13 cellular contexts compared by ENCODE assay signal in genomic region chr2:37711831-37712230, GRCh38. TPM values are rescaled to one million over a fixed set of nuclear protein-coding genes. Genes with fewer than 3 reads are reported as not detected.
DNase-seq lines count a peak whose midpoint lies in the region; ATAC-seq, FAIRE-seq and TF ChIP-seq lines count a peak whose summit lies in the region.
"Had no signal": no experiment of that assay in that cellular context is flagged by ENCODE, and none has a peak within 500 bp of the region (broad histone marks: within the 10 kb centered on the region; RNA-seq: fewer than 3 reads in every experiment).

No MANE protein-coding gene starts in this region.

- DNase-seq in CD8-positive, alpha-beta memory T cell: no peak
- DNase-seq in IMR-90 (peak; percentile 90), GM12878 (ENCODE audit: low read depth, low spot score) (no peak), GM12891 (ENCODE audit: insufficient read length, low spot score) (no peak), cerebellar cortex (ENCODE audit: low spot score) (no peak), NCI-H510A (lab: John Stamatoyannopoulos, UW) (no peak), GM12892 (ENCODE audit: insufficient read length) (no peak)
- DNase-seq: activated CD4-positive, CD25-positive, alpha-beta regulatory T cell treated with anti-CD3 and anti-CD28 coated beads, Interleukin-2, amount 50 U/mL, for 72 hours; adrenal gland; DMS53; midbrain; NCI-H2081 had no signal

- peak overlapping the region; percentile 6 to 93; a peak in 3 of 4 replicates for H4K8ac ChIP-seq in IMR-90 (ENCODE audit: low read depth in 2 of 2, low read length in 2 of 2)

- WGBS in IMR-90 (ENCODE audit: extremely low coverage in 2 of 2, insufficient read length in 1 of 2), 2 experiments: no CpG with 5 or more reads among the region's 2 CpGs
- WGBS in GM12878 (ENCODE audit: insufficient coverage, insufficient replicate concordance, low lambda C conversion rate, missing lambda C conversion rate): 93% methylated on average over 2 of the region's 2 CpGs
- 100% methylated on average over 1 of the region's 2 CpGs; no CpG with 5 or more reads in 1 of the 2 experiments for WGBS in mesodermal cell (ENCODE audit: insufficient coverage in 2 of 2), 2 experiments

- H2BK5ac ChIP-seq in IMR-90 (ENCODE audit: low read depth, low read length, poor library complexity, severe bottlenecking): peak overlapping the region; percentile 95

- H4K20me1 ChIP-seq in IMR-90 (ENCODE audit: insufficient read depth, low read length) (no peaks in the 10 kb centered on the region), GM12878 (ENCODE audit: control insufficient read depth, insufficient read depth) (no peaks in the 10 kb centered on the region)

- H3K56ac ChIP-seq in IMR-90 (ENCODE audit: extremely low read depth, insufficient read depth, low read length): peak overlapping the region; percentile 96

- H3K9ac ChIP-seq in IMR-90 (ENCODE audit: low read depth, low read length) (peak overlapping the region; percentile 29; the same call in 1 of the 2 replicates), GM12878 (ENCODE audit: control insufficient read depth, insufficient read depth, low read length) (no peak overlapping the region)

- H3K27ac ChIP-seq in CD8-positive, alpha-beta memory T cell (ENCODE audit: low read depth, low read length): no peak overlapping the region
- H3K27ac ChIP-seq in IMR-90 (ENCODE audit: insufficient read depth, low read length): peak overlapping the region; percentile 59
- H3K27ac ChIP-seq in GM12878 (ENCODE audit: control insufficient read depth, insufficient read depth): no peak overlapping the region
- peak overlapping the region; percentile 80 for H3K27ac ChIP-seq in mesodermal cell (ENCODE audit: low read depth, low read length, severe bottlenecking)
- H3K27ac ChIP-seq: adrenal gland had no signal

- H3K36me3 ChIP-seq in CD8-positive, alpha-beta memory T cell (ENCODE audit: insufficient read depth, low read length): no peaks in the 10 kb centered on the region
- H3K36me3 ChIP-seq in IMR-90 (ENCODE audit: control insufficient read depth, insufficient read depth, low read length) (no peaks in the 10 kb centered on the region), GM12878 (ENCODE audit: control insufficient read depth in 2 of 2, insufficient read depth in 2 of 2, low read length in 1 of 2) (no peaks in the 10 kb centered on the region), mesodermal cell (ENCODE audit: control insufficient read depth, insufficient read depth, low read length) (no peaks in the 10 kb centered on the region)
- H3K36me3 ChIP-seq: adrenal gland had no signal

- no peak for TF ChIP-seq EP300 in GM12878 (IDR thresholded peaks at IDR 0.05; ENCODE audit: borderline replicate concordance in 1 of 2, control insufficient read depth in 1 of 2, low read depth in 2 of 2, low read length in 2 of 2)

- H2BK20ac ChIP-seq in IMR-90 (ENCODE audit: low read depth, low read length): peak overlapping the region; percentile 89

- peak overlapping the region; percentile 90 for H3K18ac ChIP-seq in IMR-90 (ENCODE audit: low read depth, low read length)

- ATAC-seq in IMR-90 (ENCODE audit: low read depth): peak; percentile 67
- peak; percentile 32; the same call in 2 of the 3 replicates for ATAC-seq in GM12878

- H3K14ac ChIP-seq in IMR-90 (replicated peaks; ENCODE audit: low read depth, low read length): peak overlapping the region; percentile 81

- H4K5ac ChIP-seq in IMR-90 (ENCODE audit: low read depth, low read length): peak overlapping the region; percentile 80

- H3K36me3 Mint-ChIP-seq in CD8-positive, alpha-beta memory T cell: peaks cover 0 to 6% (median 6%) of the 10 kb centered on the region in 3 donors

- peak overlapping the region; percentile 65 for H2AK5ac ChIP-seq in IMR-90 (ENCODE audit: low read depth, low read length)

- no peaks in the 10 kb centered on the region for H3K79me2 ChIP-seq in GM12878 (ENCODE audit: control insufficient read depth, insufficient read depth, low read length)

- H2AFZ ChIP-seq in IMR-90 (replicated peaks; ENCODE audit: low read length, poor library complexity): no peak overlapping the region
- no peak overlapping the region; the same call in 1 of the 2 replicates for H2AFZ ChIP-seq in GM12878 (ENCODE audit: control insufficient read depth, low read depth, low read length)

- SMC1A ChIA-PET in GM12878 (lab: Charles Lee; ENCODE audit: uncharacterized antibody, unreplicated experiment): interaction anchor here (1.0 to 1.1 kb wide), 2 partner anchors 57 to 108 kb away, joined by 3 to 4 read pairs; no protein-coding TSS in a partner anchor

- in situ Hi-C loops in IMR-90 (cut with MboI; ENCODE audit: low sequenced_read_pairs) (no loop called here), GM12878 (cut with MboI) (no loop called here)

- H3K79me1 ChIP-seq in IMR-90 (ENCODE audit: low read depth in 1 of 2, low read length in 2 of 2): peaks cover 0 to 12% of the 10 kb centered on the region in 2 experiments; a peak in 2 of 4 replicates

- H3K9me3 ChIP-seq in CD8-positive, alpha-beta memory T cell (ENCODE audit: low read length): no peaks in the 10 kb centered on the region
- H3K9me3 ChIP-seq in IMR-90 (ENCODE audit: control insufficient read depth, insufficient read depth, low read length) (no peaks in the 10 kb centered on the region), GM12878 (replicated peaks; ENCODE audit: control insufficient read depth, insufficient read depth, low read length) (no peaks in the 10 kb centered on the region; the same call in 1 of the 3 replicates), mesodermal cell (ENCODE audit: control insufficient read depth, low read length) (no peaks in the 10 kb centered on the region)

- peaks cover 6% of the 10 kb centered on the region for H3K9me1 ChIP-seq in IMR-90 (ENCODE audit: insufficient read depth, low read length)

- no peaks in the 10 kb centered on the region for H3K27me3 Mint-ChIP-seq in CD8-positive, alpha-beta memory T cell

- H3K4ac ChIP-seq in IMR-90 (ENCODE audit: low read depth, low read length): peak overlapping the region; percentile 99

- H3K4me3 ChIP-seq in CD8-positive, alpha-beta memory T cell (ENCODE audit: low read length): no peak overlapping the region
- H3K4me3 ChIP-seq in IMR-90 (ENCODE audit: insufficient read depth, low read depth, low read length) (no peak overlapping the region), GM12878 (no peak overlapping the region), mesodermal cell (ENCODE audit: extremely low read depth, insufficient read depth, low read length, poor library complexity, severe bottlenecking) (no peak overlapping the region)
- H3K4me3 ChIP-seq: adrenal gland had no signal

- peaks cover 27% of the 10 kb centered on the region for H3K4me1 ChIP-seq in CD8-positive, alpha-beta memory T cell (ENCODE audit: insufficient read depth, low read length)
- H3K4me1 ChIP-seq in IMR-90 (ENCODE audit: control insufficient read depth, insufficient read depth, low read length) (peaks cover 11% of the 10 kb centered on the region), GM12878 (ENCODE audit: control insufficient read depth, insufficient read depth, low read length) (peaks cover 18% of the 10 kb centered on the region), mesodermal cell (ENCODE audit: control insufficient read depth, insufficient read depth, low read length, poor library complexity, severe bottlenecking) (peaks cover 28% of the 10 kb centered on the region)
- H3K4me1 ChIP-seq: adrenal gland had no signal

- TF ChIP-seq POLR2A in IMR-90 (IDR thresholded peaks at IDR 0.05; ENCODE audit: low read depth, low read length) (no peak), GM12878 (IDR thresholded peaks at IDR 0.05; ENCODE audit: low read depth, low read length) (no peak), GM12891 (IDR thresholded peaks at IDR 0.05; ENCODE audit: low read depth, low read length) (no peak), GM12892 (IDR thresholded peaks at IDR 0.05; ENCODE audit: low read depth, low read length) (no peak)

- RAD21 ChIA-PET in GM12878 (lab: Charles Lee; ENCODE audit: unreplicated experiment): no interaction called here

- H3K4me3 Mint-ChIP-seq in CD8-positive, alpha-beta memory T cell: peak overlapping the region; percentile 3 to 58 (median 34)

- no peak for FAIRE-seq in GM12878 (lab: Jason Lieb, UNC)
- no peak for FAIRE-seq in GM12891 (lab: Jason Lieb, UNC)
- no peak for FAIRE-seq in GM12892 (lab: Jason Lieb, UNC)

- H2BK15ac ChIP-seq in IMR-90 (ENCODE audit: low read depth, low read length): peak overlapping the region; percentile 13; the same call in 2 of the 3 replicates

- peak overlapping the region; percentile 95 for H4K91ac ChIP-seq in IMR-90 (ENCODE audit: insufficient read depth, low read depth, low read length)

- peaks cover 34 to 54% (median 52%) of the 10 kb centered on the region in 3 donors for H3K4me1 Mint-ChIP-seq in CD8-positive, alpha-beta memory T cell

- peak overlapping the region; percentile 64; the same call in 1 of the 2 replicates for H3K4me2 ChIP-seq in IMR-90 (ENCODE audit: low read depth, low read length)
- H3K4me2 ChIP-seq in GM12878 (ENCODE audit: control insufficient read depth, insufficient read depth): 0 out of 2 replicates have a peak overlapping the region, but pooled peaks have one; percentile 2

- TSS peak; percentile 91 for BruUV-seq in IMR-90 (replicated peaks; lab: Mats Ljungman, UMichigan)
- BruUV-seq in GM12878 (replicated peaks; lab: Mats Ljungman, UMichigan): no TSS peak

- peaks cover 2 to 17% (median 5%) of the 10 kb centered on the region in 5 donors for H3K9me3 Mint-ChIP-seq in CD8-positive, alpha-beta memory T cell

- TF ChIP-seq CTCF in IMR-90 (conservative IDR thresholded peaks at IDR 0.05; ENCODE audit: low read depth, low read length): no peak
- TF ChIP-seq CTCF in GM12878 (IDR thresholded peaks at IDR 0.05 in 2 of 3, conservative IDR thresholded peaks at IDR 0.05 in 1 of 3; ENCODE audit: control insufficient read depth in 2 of 3, extremely low read depth in 1 of 3, insufficient read depth in 1 of 3, low read depth in 3 of 3, low read length in 3 of 3): no peak

- CTCF ChIA-PET in CD8-positive, alpha-beta memory T cell (lab: Charles Lee): no interaction called here
- CTCF ChIA-PET in IMR-90 (lab: Yijun Ruan, JAX) (interaction anchor here (0.5 to 1.4 kb wide), 2 partner anchors 35 to 54 kb away, joined by 3 to 4 read pairs; no protein-coding TSS in a partner anchor), GM12878 (lab: Yijun Ruan, JAX) (interaction anchor here (2.0 kb wide), 1 partner anchor 166 kb away, joined by 6 read pairs; no protein-coding TSS in a partner anchor)

- H2AK9ac ChIP-seq in IMR-90 (replicated peaks; ENCODE audit: low read depth, low read length, poor library complexity): no peak overlapping the region

- no peak for TF ChIP-seq RAD21 in IMR-90 (IDR thresholded peaks at IDR 0.05; ENCODE audit: low read length)
- no peak for TF ChIP-seq RAD21 in GM12878 (IDR thresholded peaks at IDR 0.05; ENCODE audit: insufficient read depth, low read depth, low read length)

- H2BK120ac ChIP-seq in IMR-90 (ENCODE audit: low read depth, low read length): peak overlapping the region; percentile 99

- dilution Hi-C loops in IMR-90 (cut with HindIII; ENCODE audit: low sequenced_read_pairs, unreplicated experiment): no loop called here

- no peaks in the 10 kb centered on the region for H3K27me3 ChIP-seq in CD8-positive, alpha-beta memory T cell (ENCODE audit: insufficient read depth, low read length, poor library complexity, severe bottlenecking)
- H3K27me3 ChIP-seq in IMR-90 (ENCODE audit: control insufficient read depth, insufficient read depth, low read length): no peaks in the 10 kb centered on the region
- no peaks in the 10 kb centered on the region for H3K27me3 ChIP-seq in GM12878 (replicated peaks in 1 of 2; ENCODE audit: control insufficient read depth in 2 of 2, insufficient read depth in 2 of 2, low read length in 1 of 2)
- H3K27me3 ChIP-seq: adrenal gland had no signal

- H3K23ac ChIP-seq in IMR-90 (ENCODE audit: low read depth, low read length): peak overlapping the region; percentile 94

- peak overlapping the region in 7 of 8 donors; percentile 5 to 70 (median 58) for H3K27ac Mint-ChIP-seq in CD8-positive, alpha-beta memory T cell

- POLR2A ChIA-PET in CD8-positive, alpha-beta memory T cell (lab: Charles Lee): interaction anchor here (0.7 kb wide), 1 partner anchor 345 kb away, joined by 4 read pairs; no protein-coding TSS in a partner anchor
- POLR2A ChIA-PET in IMR-90 (lab: Charles Lee; ENCODE audit: unreplicated experiment): interaction anchor here (0.7 to 1.1 kb wide), 3 partner anchors 13 to 54 kb away, joined by 3 to 8 read pairs (median 4); no protein-coding TSS in a partner anchor
- POLR2A ChIA-PET in GM12878 (lab: Charles Lee): no interaction called here

- intact Hi-C loops in IMR-90 (cut with micrococcal nuclease) (loop anchor here (2.0 to 5.0 kb wide), 4 partner anchors 41 to 120 kb away; partner anchors contain the start of gene CDC42EP3), GM12878 (cut with micrococcal nuclease; ENCODE audit: unreplicated experiment) (no loop called here)

RNA-seq across cellular contexts. Expression of gene CDC42EP3, which starts 40.4 kb away (rescaled TPM):
- total RNA-seq in CD8-positive, alpha-beta memory T cell: 10 to 100 TPM; 37.1 to 39.1 TPM
- 141 TPM for polyA plus RNA-seq in CD8-positive, alpha-beta memory T cell
- 152 and 167 TPM in 2 replicates for total RNA-seq in IMR-90 (2012; rRNA removed)
- polyA plus RNA-seq in IMR-90 (2012; rRNA removed): 177 and 193 TPM in 2 replicates
- polyA plus RNA-seq in IMR-90 (2012; cell fraction: cytosol; rRNA removed): 71.7 and 119 TPM in 2 replicates
- 63.1 and 123 TPM in 2 replicates for polyA plus RNA-seq in IMR-90 (2012; cell fraction: nucleus; rRNA removed; ENCODE audit: low replicate concordance)
- 36.3 and 37.4 TPM in 2 replicates for total RNA-seq in GM12878 (2013; cell fraction: nucleolus; rRNA removed)
- total RNA-seq in GM12878 (2014; rRNA removed): 36.2 and 36.9 TPM in 2 replicates
- 44.6 and 46.5 TPM in 2 replicates for total RNA-seq in GM12878 (2014; rRNA removed; fragmentation: Illumina TruSeq; extraction: Trizol)
- total RNA-seq in GM12878 (2021): 63.1 and 67.6 TPM in 2 replicates
- 8.8 TPM for polyA plus RNA-seq in GM12878 (2011; ENCODE audit: low read depth)
- polyA plus RNA-seq in GM12878 (2011; rRNA removed): 47.3 and 47.4 TPM in 2 replicates
- polyA plus RNA-seq in GM12878 (2011; cell fraction: cytosol; rRNA removed): 51.0 and 62.8 TPM in 2 replicates
- polyA plus RNA-seq in GM12878 (2011; cell fraction: nucleus; rRNA removed): 33.6 and 47.7 TPM in 2 replicates
- polyA plus RNA-seq in GM12878 (2012): 13.6 and 28.5 TPM in 2 replicates
- 86.9 and 109 TPM in 2 replicates for polyA plus RNA-seq in GM12878 (2014; fragmentation: Illumina TruSeq; extraction: Trizol)
- polyA plus RNA-seq in GM12878 (2014; fragmentation: Nextera tagmentation; extraction: Ambion mirVana): 10 to 100 TPM; 11.8 to 16.1 TPM
- polyA plus RNA-seq in GM12878 (2014; rRNA removed): 59.1 and 61.4 TPM in 2 replicates
- 10 to 100 TPM; 58.4 to 66.1 TPM for polyA plus RNA-seq in GM12878 (2016; fragmentation: Nextera tagmentation; extraction: Ambion mirVana)
- polyA minus RNA-seq in GM12878 (2011; rRNA and poly(A)+ RNA removed): 32.6 and 52.1 TPM in 2 replicates
- polyA minus RNA-seq in GM12878 (2011; cell fraction: cytosol; rRNA and poly(A)+ RNA removed): 18.0 and 24.0 TPM in 2 replicates
- polyA minus RNA-seq in GM12878 (2011; cell fraction: nucleus; rRNA and poly(A)+ RNA removed): 19.7 and 24.1 TPM in 2 replicates
- 47.3 TPM for polyA plus RNA-seq in mesodermal cell (2013, experiment 1 of 2)
- 50.2 TPM for polyA plus RNA-seq in mesodermal cell (2013, experiment 2 of 2)
- 12.0 TPM for polyA plus RNA-seq in GM12891 (2012; ENCODE audit: low read depth, missing spikeins)
- polyA plus RNA-seq in GM12892 (2012; ENCODE audit: missing spikeins): 56.5 TPM

Comparison
In these comparisons a context has a peak if more than half of its experiments do, and no peak if none do; other contexts are left out.
1. H3K27ac ChIP-seq: peak in IMR-90 (single experiment) and mesodermal cell (single experiment); none in CD8-positive, alpha-beta memory T cell (single experiment) and GM12878 (single experiment).